ENCODE assay signal across 21 cellular contexts in the genomic region with DNA sequence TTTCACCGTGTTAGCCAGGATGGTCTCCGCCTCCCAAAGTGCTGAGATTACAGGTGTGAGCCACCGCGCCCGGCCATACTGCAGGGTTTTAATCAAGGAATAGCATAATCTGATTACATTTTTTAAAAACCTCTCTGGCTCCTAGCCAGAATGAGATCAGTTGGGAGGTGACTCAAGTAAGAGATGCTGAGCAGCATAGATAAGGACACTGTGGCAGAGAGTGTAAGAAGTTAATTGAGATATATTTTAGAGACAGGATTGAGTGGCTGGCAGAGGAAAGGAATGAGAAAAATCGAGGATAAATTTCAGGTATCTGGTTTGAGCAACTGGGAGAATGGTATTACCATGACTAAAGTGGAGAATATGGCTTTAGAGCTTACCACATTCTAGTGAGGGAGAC.
"Had no signal": no experiment of that assay in that cellular context is flagged by ENCODE, and none has a peak within 500 bp of the region (broad histone marks: within the 10 kb centered on the region; RNA-seq: fewer than 3 reads in every experiment).

No MANE protein-coding gene starts in this region.

- FAIRE-seq: frontal cortex, islet of Langerhans had no signal

- H3K79me2 ChIP-seq: parathyroid adenoma had no signal

- H3K9me3 ChIP-seq: psoas muscle, right lobe of liver, testis, tibial nerve had no signal

- H3K4me3 Mint-ChIP-seq: naive thymus-derived CD4-positive, alpha-beta T cell; nephron progenitor cell; stimulated activated memory B cell treated with anti-CD40 and anti-IgM and Interleukin-4, amounts not matched to agents 10 μg/mL and 1 μg/mL and 100 μg/mL, for 72 hours; stimulated activated naive CD8-positive, alpha-beta T cell treated with anti-CD3 and anti-CD28 coated beads, Interleukin-15, amount 100 ng/mL, for 72 hours had no signal

- H3K27ac Mint-ChIP-seq: nephron progenitor cell; stimulated activated memory B cell treated with anti-CD40 and anti-IgM and Interleukin-4, amounts not matched to agents 10 μg/mL and 1 μg/mL and 100 μg/mL, for 72 hours; stimulated activated naive CD8-positive, alpha-beta T cell treated with anti-CD3 and anti-CD28 coated beads, Interleukin-15, amount 100 ng/mL, for 72 hours had no signal

- H3K9ac ChIP-seq: parathyroid adenoma had no signal

- H3K27ac ChIP-seq: dorsolateral prefrontal cortex, heart left ventricle, parathyroid adenoma, psoas muscle, right lobe of liver, testis, tibial nerve had no signal

- H3K4me1 ChIP-seq: heart left ventricle, parathyroid adenoma, psoas muscle, right lobe of liver, testis had no signal

- H3K36me3 ChIP-seq: right lobe of liver had no signal

- H2AFZ ChIP-seq: parathyroid adenoma had no signal

- ATAC-seq: esophagus mucosa; heart left ventricle; naive thymus-derived CD4-positive, alpha-beta T cell; psoas muscle; right lobe of liver; stimulated activated memory B cell treated with anti-CD40 and anti-IgM and Interleukin-4, amounts not matched to agents 10 μg/mL and 1 μg/mL and 100 μg/mL, for 72 hours; stimulated activated naive CD8-positive, alpha-beta T cell treated with anti-CD3 and anti-CD28 coated beads, Interleukin-15, amount 100 ng/mL, for 72 hours had no signal

- DNase-seq: cortex of kidney; dorsolateral prefrontal cortex; effector CD8-positive, alpha-beta T cell; heart left ventricle; hippocampal formation; kidney glomerular epithelial cell; naive thymus-derived CD4-positive, alpha-beta T cell; nephron progenitor cell; psoas muscle; retina; right lobe of liver; stimulated activated CD4-positive, alpha-beta T cell treated with anti-CD3 and anti-CD28 coated beads, Interleukin-4, amount 100 ng/mL, for 1 hour; stimulated activated CD8-positive, alpha-beta memory T cell treated with anti-CD3 and anti-CD28 coated beads, Interleukin-4, amount 100 ng/mL, for 48 hours; stimulated activated naive CD8-positive, alpha-beta T cell treated with anti-CD3 and anti-CD28 coated beads, Interleukin-15, amount 100 ng/mL, for 72 hours; testis had no signal

- H3K4me1 Mint-ChIP-seq: nephron progenitor cell; stimulated activated memory B cell treated with anti-CD40 and anti-IgM and Interleukin-4, amounts not matched to agents 10 μg/mL and 1 μg/mL and 100 μg/mL, for 72 hours; stimulated activated naive CD8-positive, alpha-beta T cell treated with anti-CD3 and anti-CD28 coated beads, Interleukin-15, amount 100 ng/mL, for 72 hours had no signal

- H3K27me3 ChIP-seq: dorsolateral prefrontal cortex, heart left ventricle, right lobe of liver, testis, tibial nerve had no signal

- H3K4me3 ChIP-seq: dorsolateral prefrontal cortex, heart left ventricle, psoas muscle, right lobe of liver, testis, tibial nerve had no signal

- H3K27me3 Mint-ChIP-seq: naive thymus-derived CD4-positive, alpha-beta T cell; stimulated activated memory B cell treated with anti-CD40 and anti-IgM and Interleukin-4, amounts not matched to agents 10 μg/mL and 1 μg/mL and 100 μg/mL, for 72 hours; stimulated activated naive CD8-positive, alpha-beta T cell treated with anti-CD3 and anti-CD28 coated beads, Interleukin-15, amount 100 ng/mL, for 72 hours had no signal
